ENCODE assay signal across 31 cellular contexts in the genomic region with DNA sequence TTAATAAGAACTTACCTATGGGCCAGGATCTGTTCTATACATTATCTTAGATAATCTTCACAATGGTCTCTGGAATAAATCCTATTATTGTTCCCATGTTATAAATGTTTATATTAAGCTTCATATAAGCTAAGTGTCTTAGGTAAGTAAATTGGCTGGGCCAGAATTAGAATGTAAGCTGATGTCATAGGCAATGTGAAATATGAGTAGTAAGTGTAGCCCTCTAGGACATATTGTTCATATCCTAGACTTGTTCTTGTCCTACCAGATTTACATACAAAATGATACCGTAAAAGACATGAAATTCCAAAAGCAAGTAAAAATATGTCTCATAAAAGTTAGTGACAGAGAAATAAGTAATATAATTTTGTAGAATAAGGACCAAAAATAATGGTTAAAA.
"Had no signal": no experiment of that assay in that cellular context is flagged by ENCODE, and none has a peak within 500 bp of the region (broad histone marks: within the 10 kb centered on the region; RNA-seq: fewer than 3 reads in every experiment).

No MANE protein-coding gene starts in this region.

- ATAC-seq: activated CD4-positive, alpha-beta T cell treated with anti-CD3 and anti-CD28 coated beads for 36 hours; activated CD8-positive, alpha-beta memory T cell treated with anti-CD3 and anti-CD28 coated beads, Interleukin-2, amount 10 ng/mL, durations not matched to agents 7 days and 5 days; activated CD8-positive, alpha-beta T cell treated with anti-CD3 and anti-CD28 coated beads, Interleukin-2, amount 10 ng/mL, durations not matched to agents 7 days and 5 days; activated naive CD4-positive, alpha-beta T cell treated with anti-CD3 and anti-CD28 coated beads, Interleukin-2, amount 50 U/mL, for 72 hours; effector memory CD8-positive, alpha-beta T cell; esophagus mucosa had no signal

- H3K36me3 Mint-ChIP-seq: activated CD4-positive, alpha-beta memory T cell treated with anti-CD3 and anti-CD28 coated beads for 36 hours; activated CD8-positive, alpha-beta memory T cell treated with anti-CD3 and anti-CD28 coated beads, Interleukin-2, amount 10 ng/mL, durations not matched to agents 7 days and 5 days; activated naive CD4-positive, alpha-beta T cell treated with anti-CD3 and anti-CD28 coated beads, Interleukin-2, amount 10 ng/mL, durations not matched to agents 7 days and 5 days; activated naive CD4-positive, alpha-beta T cell treated with anti-CD3 and anti-CD28 coated beads, Interleukin-2, amount 50 U/mL, for 72 hours; activated naive CD8-positive, alpha-beta T cell treated with anti-CD3 and anti-CD28 coated beads, Interleukin-2, amount 10 ng/mL, durations not matched to agents 7 days and 5 days; brain had no signal

- H3K4me3 ChIP-seq: ascending aorta, breast epithelium had no signal

- H3K27ac ChIP-seq: ascending aorta, breast epithelium had no signal

- H3K9me3 ChIP-seq: ascending aorta, breast epithelium had no signal

- H3K4me3 Mint-ChIP-seq: activated CD4-positive, alpha-beta memory T cell treated with anti-CD3 and anti-CD28 coated beads for 36 hours; activated CD4-positive, alpha-beta T cell treated with anti-CD3 and anti-CD28 coated beads for 36 hours; activated CD4-positive, alpha-beta T cell treated with anti-CD3 and anti-CD28 coated beads, Interleukin-2, amount 10 ng/mL, durations not matched to agents 24 days and 14 days; activated CD8-positive, alpha-beta memory T cell treated with anti-CD3 and anti-CD28 coated beads, Interleukin-2, amount 10 ng/mL, durations not matched to agents 7 days and 5 days; activated CD8-positive, alpha-beta T cell treated with anti-CD3 and anti-CD28 coated beads, Interleukin-2, amount 10 ng/mL, durations not matched to agents 7 days and 5 days; activated naive CD4-positive, alpha-beta T cell treated with anti-CD3 and anti-CD28 coated beads, Interleukin-2, amount 10 ng/mL, durations not matched to agents 7 days and 5 days; activated naive CD8-positive, alpha-beta T cell treated with anti-CD3 and anti-CD28 coated beads, Interleukin-2, amount 10 ng/mL, durations not matched to agents 7 days and 5 days; activated T-helper 1 cell treated with anti-CD3 and anti-CD28 coated beads, Interleukin-12 subunit alpha, Interleukin-12 subunit beta, Interleukin-2, Interleukin-4 antibody, amounts not matched to agents 30 ng/mL and 10 ng/mL and 1 ng/mL, durations not matched to agents 14 hours and 24 hours and 36 hours; brain; central memory CD8-positive, alpha-beta T cell; effector memory CD8-positive, alpha-beta T cell had no signal

- H3K4me1 Mint-ChIP-seq: activated CD4-positive, alpha-beta T cell treated with anti-CD3 and anti-CD28 coated beads for 36 hours; activated CD4-positive, alpha-beta T cell treated with anti-CD3 and anti-CD28 coated beads, Interleukin-2, amount 10 ng/mL, durations not matched to agents 24 days and 14 days; activated CD8-positive, alpha-beta memory T cell treated with anti-CD3 and anti-CD28 coated beads, Interleukin-2, amount 10 ng/mL, durations not matched to agents 7 days and 5 days; activated naive CD4-positive, alpha-beta T cell treated with anti-CD3 and anti-CD28 coated beads, Interleukin-2, amount 10 ng/mL, durations not matched to agents 7 days and 5 days; activated naive CD8-positive, alpha-beta T cell treated with anti-CD3 and anti-CD28 coated beads, Interleukin-2, amount 10 ng/mL, durations not matched to agents 7 days and 5 days; brain; central memory CD8-positive, alpha-beta T cell had no signal

- H3K9me3 Mint-ChIP-seq: activated CD4-positive, alpha-beta memory T cell treated with anti-CD3 and anti-CD28 coated beads for 36 hours; activated CD4-positive, alpha-beta T cell treated with anti-CD3 and anti-CD28 coated beads, Interleukin-2, amount 10 ng/mL, durations not matched to agents 24 days and 14 days; activated naive CD8-positive, alpha-beta T cell treated with anti-CD3 and anti-CD28 coated beads, Interleukin-2, amount 10 ng/mL, durations not matched to agents 7 days and 5 days; activated T-helper 1 cell treated with anti-CD3 and anti-CD28 coated beads, Interleukin-12 subunit alpha, Interleukin-12 subunit beta, Interleukin-2, Interleukin-4 antibody, amounts not matched to agents 30 ng/mL and 10 ng/mL and 1 ng/mL, durations not matched to agents 14 hours and 24 hours and 36 hours; brain; central memory CD8-positive, alpha-beta T cell; effector memory CD8-positive, alpha-beta T cell had no signal

- H3K36me3 ChIP-seq: ascending aorta, breast epithelium had no signal

- H3K27me3 ChIP-seq: ascending aorta, breast epithelium had no signal

- FAIRE-seq: endometrium, endothelial cell of umbilical vein had no signal

- H3K27me3 Mint-ChIP-seq: activated CD4-positive, alpha-beta memory T cell treated with anti-CD3 and anti-CD28 coated beads for 36 hours; activated CD4-positive, alpha-beta T cell treated with anti-CD3 and anti-CD28 coated beads for 36 hours; activated CD4-positive, alpha-beta T cell treated with anti-CD3 and anti-CD28 coated beads, Interleukin-2, amount 10 ng/mL, durations not matched to agents 24 days and 14 days; activated CD8-positive, alpha-beta memory T cell treated with anti-CD3 and anti-CD28 coated beads, Interleukin-2, amount 10 ng/mL, durations not matched to agents 7 days and 5 days; activated naive CD4-positive, alpha-beta T cell treated with anti-CD3 and anti-CD28 coated beads, Interleukin-2, amount 10 ng/mL, durations not matched to agents 7 days and 5 days; activated naive CD8-positive, alpha-beta T cell treated with anti-CD3 and anti-CD28 coated beads, Interleukin-2, amount 10 ng/mL, durations not matched to agents 7 days and 5 days; brain; central memory CD8-positive, alpha-beta T cell; effector memory CD8-positive, alpha-beta T cell had no signal

- H3K27ac Mint-ChIP-seq: activated CD4-positive, alpha-beta memory T cell treated with anti-CD3 and anti-CD28 coated beads for 36 hours; activated CD4-positive, alpha-beta T cell treated with anti-CD3 and anti-CD28 coated beads for 36 hours; activated CD4-positive, alpha-beta T cell treated with anti-CD3 and anti-CD28 coated beads, Interleukin-2, amount 10 ng/mL, durations not matched to agents 24 days and 14 days; activated CD8-positive, alpha-beta memory T cell treated with anti-CD3 and anti-CD28 coated beads, Interleukin-2, amount 10 ng/mL, durations not matched to agents 7 days and 5 days; activated CD8-positive, alpha-beta T cell treated with anti-CD3 and anti-CD28 coated beads, Interleukin-2, amount 10 ng/mL, durations not matched to agents 7 days and 5 days; activated naive CD4-positive, alpha-beta T cell treated with anti-CD3 and anti-CD28 coated beads, Interleukin-2, amount 10 ng/mL, durations not matched to agents 7 days and 5 days; activated naive CD4-positive, alpha-beta T cell treated with anti-CD3 and anti-CD28 coated beads, Interleukin-2, amount 50 U/mL, for 72 hours; activated naive CD8-positive, alpha-beta T cell treated with anti-CD3 and anti-CD28 coated beads, Interleukin-2, amount 10 ng/mL, durations not matched to agents 7 days and 5 days; activated T-helper 1 cell treated with anti-CD3 and anti-CD28 coated beads, Interleukin-12 subunit alpha, Interleukin-12 subunit beta, Interleukin-2, Interleukin-4 antibody, amounts not matched to agents 30 ng/mL and 10 ng/mL and 1 ng/mL, durations not matched to agents 14 hours and 24 hours and 36 hours; activated T-helper 2 cell treated with anti-CD3 and anti-CD28 coated beads, Interferon-gamma antibody, Interleukin-2, Interleukin-4, amounts not matched to agents 10 μg/mL and 5 μg/mL and 100 μg/mL, durations not matched to agents 14 hours and 24 hours and 36 hours; brain; effector memory CD8-positive, alpha-beta T cell had no signal

- H3K4me1 ChIP-seq: ascending aorta, breast epithelium had no signal

- DNase-seq: activated CD4-positive, alpha-beta memory T cell treated with anti-CD3 and anti-CD28 coated beads for 36 hours; activated CD4-positive, alpha-beta T cell treated with anti-CD3 and anti-CD28 coated beads for 36 hours; activated CD4-positive, alpha-beta T cell treated with anti-CD3 and anti-CD28 coated beads, Interleukin-2, amount 10 ng/mL, durations not matched to agents 24 days and 14 days; activated CD4-positive, CD25-positive, alpha-beta regulatory T cell; activated CD4-positive, CD25-positive, alpha-beta regulatory T cell treated with anti-CD3 and anti-CD28 coated beads, Interleukin-2, amount 50 U/mL, for 72 hours; activated CD8-positive, alpha-beta memory T cell treated with anti-CD3 and anti-CD28 coated beads, Interleukin-2, amount 10 ng/mL, durations not matched to agents 7 days and 5 days; activated CD8-positive, alpha-beta memory T cell treated with anti-CD3 and anti-CD28 coated beads, Interleukin-2, amount 50 U/mL, for 4 hours; activated CD8-positive, alpha-beta T cell treated with anti-CD3 and anti-CD28 coated beads, Interleukin-2, amount 10 ng/mL, durations not matched to agents 7 days and 5 days; activated effector memory CD4-positive, alpha-beta T cell treated with anti-CD3 and anti-CD28 coated beads, Interleukin-2, amount 50 U/mL, for 16 hours; activated naive CD4-positive, alpha-beta T cell; activated naive CD4-positive, alpha-beta T cell treated with anti-CD3 and anti-CD28 coated beads, Interleukin-2, amount 10 ng/mL, durations not matched to agents 7 days and 5 days; activated naive CD8-positive, alpha-beta T cell treated with anti-CD3 and anti-CD28 coated beads, Interleukin-2, amount 10 ng/mL, durations not matched to agents 7 days and 5 days; activated T-cell treated with anti-CD3 and anti-CD28 coated beads, Interleukin-2, amount 50 U/mL, for 1 hour; activated T-cell treated with anti-CD3 and anti-CD28 coated beads, Interleukin-2, amount 50 U/mL, for 48 hours; cortex of kidney; dermis blood vessel endothelial cell; effector CD4-positive, alpha-beta T cell; effector memory CD8-positive, alpha-beta T cell; foreskin fibroblast; head of caudate nucleus; T-helper 2 cell had no signal
